ENCODE assay signal across 1 cellular context in genomic region chr12:78406213-78406612, GRCh38.
TF ChIP-seq lines count a peak whose summit lies in the region.

No MANE protein-coding gene starts in this region.

TF ChIP-seq in GM23338, 12 proteins besides CTCF, POLR2A, EP300 and RAD21 (continued from another document):
- TF ChIP-seq CREB1 (CRISPR knock-in tag; IDR thresholded peaks at IDR 0.05; ENCODE audit: low read depth) (no peak), EZH2phosphoT487 (IDR thresholded peaks at IDR 0.05; ENCODE audit: unreplicated experiment) (no peak), ZNF462 (CRISPR knock-in tag; IDR thresholded peaks at IDR 0.05) (no peak)
